ENCODE assay signal across 7 cellular contexts in genomic region chr1:6597777-6598131, GRCh38. TPM values are rescaled to one million over a fixed set of nuclear protein-coding genes. Genes with fewer than 3 reads are reported as not detected.
DNase-seq lines count a peak whose midpoint lies in the region; ATAC-seq lines count a peak whose summit lies in the region.
"Had no signal": no experiment of that assay in that cellular context is flagged by ENCODE, and none has a peak within 500 bp of the region (broad histone marks: within the 10 kb centered on the region; RNA-seq: fewer than 3 reads in every experiment).

No MANE protein-coding gene starts in this region.

- no peak overlapping the region for H2BK120ac ChIP-seq in trophoblast cell (ENCODE audit: insufficient read depth, low read length, poor library complexity)

- H3K4me1 ChIP-seq in trophoblast cell (ENCODE audit: control insufficient read depth in 1 of 2, insufficient read depth in 2 of 2, low read length in 2 of 2): peaks cover 7 to 16% of the 10 kb centered on the region in 2 experiments

- peaks cover 29% of the 10 kb centered on the region for H3K79me2 ChIP-seq in trophoblast cell (ENCODE audit: control insufficient read depth, insufficient read depth, low read length, poor library complexity)

- H3K9me3 ChIP-seq in trophoblast cell (ENCODE audit: insufficient read depth, low read depth, low read length): peaks cover 7% of the 10 kb centered on the region
- H3K9me3 ChIP-seq: upper lobe of right lung had no signal

- H3K79me1 ChIP-seq in trophoblast cell (ENCODE audit: low read length): peaks cover 18% of the 10 kb centered on the region

- H3K36me3 ChIP-seq in trophoblast cell (ENCODE audit: control insufficient read depth in 1 of 2, insufficient read depth in 2 of 2, low read length in 2 of 2): peaks cover 60 to 61% of the 10 kb centered on the region in 2 experiments

- H3K23ac ChIP-seq in trophoblast cell (ENCODE audit: low read length): no peak overlapping the region

- peak overlapping the region; percentile 43 for H3K4ac ChIP-seq in trophoblast cell (ENCODE audit: low read depth, low read length)

- WGBS in trophoblast cell (ENCODE audit: extremely low coverage, insufficient coverage, insufficient read length): no CpG with 5 or more reads among the region's 6 CpGs

- no peaks in the 10 kb centered on the region for H3K27me3 ChIP-seq in trophoblast cell (ENCODE audit: insufficient read depth, low read length)
- H3K27me3 ChIP-seq: upper lobe of right lung had no signal

- no peak overlapping the region for H3K9ac ChIP-seq in trophoblast cell (ENCODE audit: low read length)

- no peak overlapping the region for H2AFZ ChIP-seq in trophoblast cell (ENCODE audit: insufficient read depth, low read length, poor library complexity)

- no peak for ATAC-seq in HG02973 (IDR thresholded peaks at IDR 0.05; ENCODE audit: unreplicated experiment)
- ATAC-seq: PC-3, upper lobe of right lung had no signal

- no peak overlapping the region for H2AK5ac ChIP-seq in trophoblast cell (ENCODE audit: low read length)

- no peak for DNase-seq in trophoblast cell
- DNase-seq: activated CD4-positive, alpha-beta T cell treated with anti-CD3 and anti-CD28 coated beads for 4 hours; DMS79; kidney; PC-3; upper lobe of right lung had no signal

- no peak overlapping the region for H2BK5ac ChIP-seq in trophoblast cell (ENCODE audit: low read depth, low read length, poor library complexity)

- no peak overlapping the region for H3K27ac ChIP-seq in trophoblast cell (ENCODE audit: low read depth, low read length)
- H3K27ac ChIP-seq: upper lobe of right lung had no signal

- no peak overlapping the region for H4K8ac ChIP-seq in trophoblast cell (ENCODE audit: low read depth, low read length)

- no peak overlapping the region for H4K91ac ChIP-seq in trophoblast cell (ENCODE audit: low read depth, low read length)

- no peak overlapping the region for H3K4me2 ChIP-seq in trophoblast cell (ENCODE audit: low read length)

- no peak overlapping the region for H3K4me3 ChIP-seq in trophoblast cell (ENCODE audit: low read depth, low read length)
- H3K4me3 ChIP-seq: upper lobe of right lung had no signal

- H2BK12ac ChIP-seq in trophoblast cell (ENCODE audit: low read length): no peak overlapping the region

- no peak overlapping the region for H3K14ac ChIP-seq in trophoblast cell (ENCODE audit: low read length)

- H4K12ac ChIP-seq in trophoblast cell (ENCODE audit: low read depth, low read length): no peak overlapping the region

- no peak overlapping the region for H3K18ac ChIP-seq in trophoblast cell (ENCODE audit: low read length)

RNA-seq across cellular contexts. Expression of gene KLHL21, which starts 4.9 kb away (rescaled TPM):
- polyA plus RNA-seq in trophoblast cell (2013): 19.6 and 22.5 TPM in 2 replicates

RNA-seq across cellular contexts. Expression of gene PHF13, which starts 15.8 kb away (rescaled TPM):
- polyA plus RNA-seq in trophoblast cell (2013): 29.3 and 29.7 TPM in 2 replicates

RNA-seq across cellular contexts. Expression of gene ZBTB48, which starts 18.0 kb away (rescaled TPM):
- polyA plus RNA-seq in trophoblast cell (2013): 11.5 and 14.1 TPM in 2 replicates

RNA-seq across cellular contexts. Expression of gene THAP3, which starts 26.9 kb away (rescaled TPM):
- 17.9 and 19.6 TPM in 2 replicates for polyA plus RNA-seq in trophoblast cell (2013)

RNA-seq across cellular contexts. Expression of gene TAS1R1, which starts 42.6 kb away (rescaled TPM):
- polyA plus RNA-seq in trophoblast cell (2013): not detected in 2 replicates
